Comparison of ENCODE assay signal across 2 cellular contexts in the genomic region with DNA sequence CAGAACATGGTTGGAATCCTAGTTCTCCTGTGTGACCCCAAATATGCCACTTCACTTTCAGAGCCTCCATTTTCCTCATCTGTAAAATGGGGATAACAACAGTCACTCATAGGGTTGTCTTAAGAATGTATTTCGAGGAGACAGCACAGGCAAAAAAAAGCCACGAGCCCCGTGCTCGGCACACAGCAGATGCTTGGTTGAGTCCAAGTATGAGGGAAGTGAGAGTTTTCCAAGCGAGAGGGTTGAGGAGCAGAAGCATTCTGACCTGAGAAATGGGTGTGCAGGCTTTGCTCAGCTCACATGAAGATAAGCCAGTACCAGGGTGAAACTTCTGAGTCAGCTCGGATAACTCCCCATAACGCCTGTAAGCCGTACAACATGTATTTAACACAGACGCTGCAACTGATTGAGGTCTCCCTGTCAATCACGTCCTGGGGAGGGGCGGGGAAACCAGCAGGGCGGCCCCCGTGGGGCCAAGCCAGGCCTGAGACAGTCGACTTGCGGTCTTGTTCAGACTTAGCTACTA.
TF ChIP-seq lines count a peak whose summit lies in the region.

No MANE protein-coding gene starts in this region.

TF ChIP-seq in WTC11, 78 proteins besides CTCF, POLR2A, EP300 and RAD21:
- peak; percentile 25; the same call in 1 of the 2 replicates for TF ChIP-seq GTF2I (CRISPR knock-in tag; conservative IDR thresholded peaks at IDR 0.05)
- no peak for TF ChIP-seq NR1H2 (CRISPR knock-in tag; IDR thresholded peaks at IDR 0.05)
- no peak for TF ChIP-seq NFYB (CRISPR knock-in tag; conservative IDR thresholded peaks at IDR 0.05; ENCODE audit: low read depth)
- no peak for TF ChIP-seq NFE2L1 (CRISPR knock-in tag; IDR thresholded peaks at IDR 0.05)
- TF ChIP-seq NR3C1 (CRISPR knock-in tag; conservative IDR thresholded peaks at IDR 0.05; ENCODE audit: low read depth): no peak

TF ChIP-seq in HepG2, 621 proteins besides CTCF, POLR2A, EP300 and RAD21:
- TF ChIP-seq USF2 (IDR thresholded peaks at IDR 0.05; ENCODE audit: low read depth, low read length) (no peak), USF2 (CRISPR knock-in tag; IDR thresholded peaks at IDR 0.05; ENCODE audit: borderline replicate concordance) (no peak), SP4 (CRISPR knock-in tag; IDR thresholded peaks at IDR 0.05) (no peak), ZNF629 (CRISPR knock-in tag; conservative IDR thresholded peaks at IDR 0.05) (peak; percentile 86), ZMYM3 (CRISPR knock-in tag; IDR thresholded peaks at IDR 0.05) (0 out of 2 replicates have a peak, but pooled peaks have one; percentile 33), ZXDC (CRISPR knock-in tag; IDR thresholded peaks at IDR 0.05) (no peak), ZNF124 (CRISPR knock-in tag; IDR thresholded peaks at IDR 0.05) (no peak), STAT6 (CRISPR knock-in tag; IDR thresholded peaks at IDR 0.05; ENCODE audit: borderline replicate concordance) (no peak), NFIB (CRISPR knock-in tag; IDR thresholded peaks at IDR 0.05; ENCODE audit: borderline replicate concordance) (no peak), CHD4 (IDR thresholded peaks at IDR 0.05; ENCODE audit: borderline replicate concordance, low read length) (peak; percentile 78; the same call in 1 of the 2 replicates), NBN (conservative IDR thresholded peaks at IDR 0.05) (no peak), ATF4 (CRISPR knock-in tag; IDR thresholded peaks at IDR 0.05) (no peak), ONECUT2 (CRISPR knock-in tag; IDR thresholded peaks at IDR 0.05) (no peak), KLF6 (CRISPR knock-in tag; IDR thresholded peaks at IDR 0.05) (no peak), TBL1XR1 (IDR thresholded peaks at IDR 0.05; ENCODE audit: borderline replicate concordance, low read length, partially characterized antibody) (no peak), ZNF678 (CRISPR knock-in tag; IDR thresholded peaks at IDR 0.05) (no peak)
- TF ChIP-seq, protein P1, sequence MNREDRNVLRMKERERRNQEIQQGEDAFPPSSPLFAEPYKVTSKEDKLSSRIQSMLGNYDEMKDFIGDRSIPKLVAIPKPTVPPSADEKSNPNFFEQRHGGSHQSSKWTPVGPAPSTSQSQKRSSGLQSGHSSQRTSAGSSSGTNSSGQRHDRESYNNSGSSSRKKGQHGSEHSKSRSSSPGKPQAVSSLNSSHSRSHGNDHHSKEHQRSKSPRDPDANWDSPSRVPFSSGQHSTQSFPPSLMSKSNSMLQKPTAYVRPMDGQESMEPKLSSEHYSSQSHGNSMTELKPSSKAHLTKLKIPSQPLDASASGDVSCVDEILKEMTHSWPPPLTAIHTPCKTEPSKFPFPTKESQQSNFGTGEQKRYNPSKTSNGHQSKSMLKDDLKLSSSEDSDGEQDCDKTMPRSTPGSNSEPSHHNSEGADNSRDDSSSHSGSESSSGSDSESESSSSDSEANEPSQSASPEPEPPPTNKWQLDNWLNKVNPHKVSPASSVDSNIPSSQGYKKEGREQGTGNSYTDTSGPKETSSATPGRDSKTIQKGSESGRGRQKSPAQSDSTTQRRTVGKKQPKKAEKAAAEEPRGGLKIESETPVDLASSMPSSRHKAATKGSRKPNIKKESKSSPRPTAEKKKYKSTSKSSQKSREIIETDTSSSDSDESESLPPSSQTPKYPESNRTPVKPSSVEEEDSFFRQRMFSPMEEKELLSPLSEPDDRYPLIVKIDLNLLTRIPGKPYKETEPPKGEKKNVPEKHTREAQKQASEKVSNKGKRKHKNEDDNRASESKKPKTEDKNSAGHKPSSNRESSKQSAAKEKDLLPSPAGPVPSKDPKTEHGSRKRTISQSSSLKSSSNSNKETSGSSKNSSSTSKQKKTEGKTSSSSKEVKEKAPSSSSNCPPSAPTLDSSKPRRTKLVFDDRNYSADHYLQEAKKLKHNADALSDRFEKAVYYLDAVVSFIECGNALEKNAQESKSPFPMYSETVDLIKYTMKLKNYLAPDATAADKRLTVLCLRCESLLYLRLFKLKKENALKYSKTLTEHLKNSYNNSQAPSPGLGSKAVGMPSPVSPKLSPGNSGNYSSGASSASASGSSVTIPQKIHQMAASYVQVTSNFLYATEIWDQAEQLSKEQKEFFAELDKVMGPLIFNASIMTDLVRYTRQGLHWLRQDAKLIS (CRISPR knock-in tag; IDR thresholded peaks at IDR 0.05): no peak
- TF ChIP-seq, protein P2, sequence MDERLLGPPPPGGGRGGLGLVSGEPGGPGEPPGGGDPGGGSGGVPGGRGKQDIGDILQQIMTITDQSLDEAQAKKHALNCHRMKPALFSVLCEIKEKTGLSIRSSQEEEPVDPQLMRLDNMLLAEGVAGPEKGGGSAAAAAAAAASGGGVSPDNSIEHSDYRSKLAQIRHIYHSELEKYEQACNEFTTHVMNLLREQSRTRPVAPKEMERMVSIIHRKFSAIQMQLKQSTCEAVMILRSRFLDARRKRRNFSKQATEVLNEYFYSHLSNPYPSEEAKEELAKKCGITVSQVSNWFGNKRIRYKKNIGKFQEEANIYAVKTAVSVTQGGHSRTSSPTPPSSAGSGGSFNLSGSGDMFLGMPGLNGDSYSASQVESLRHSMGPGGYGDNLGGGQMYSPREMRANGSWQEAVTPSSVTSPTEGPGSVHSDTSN (CRISPR knock-in tag; IDR thresholded peaks at IDR 0.05): peak; percentile 79
